In the genomic region with DNA sequence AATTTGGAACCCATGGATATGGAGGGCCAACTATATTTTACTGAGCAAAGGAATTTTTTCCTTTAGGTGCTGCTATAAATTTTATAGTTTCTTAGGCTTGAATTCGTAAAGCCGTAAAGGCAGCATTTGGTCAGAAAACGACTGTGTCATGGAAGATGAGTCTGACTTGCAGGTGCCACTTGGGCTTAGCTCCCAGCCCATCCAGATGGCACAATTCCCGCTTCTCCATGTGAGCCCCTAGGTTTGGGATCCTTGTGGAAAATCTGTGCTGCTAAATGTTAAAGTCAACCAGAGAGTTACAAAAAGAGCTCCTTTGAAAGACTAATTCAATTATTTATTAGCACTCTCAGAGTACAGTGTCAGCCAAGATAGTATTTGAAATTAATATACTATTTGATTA, we compare ENCODE assay signal across 20 cellular contexts.
DNase-seq lines count a peak whose midpoint lies in the region; ATAC-seq and TF ChIP-seq lines count a peak whose summit lies in the region.
"Had no signal": no experiment of that assay in that cellular context is flagged by ENCODE, and none has a peak within 500 bp of the region (broad histone marks: within the 10 kb centered on the region; RNA-seq: fewer than 3 reads in every experiment).

No MANE protein-coding gene starts in this region.

- no peaks in the 10 kb centered on the region for H3K27me3 ChIP-seq in dorsolateral prefrontal cortex
- no peaks in the 10 kb centered on the region for H3K27me3 ChIP-seq in gastrocnemius medialis

- in situ Hi-C loops in gastrocnemius medialis (cut with MboI; ENCODE audit: low sequenced_read_pairs in 4 of 4): no loop called here

- no peak for TF ChIP-seq CTCF in dorsolateral prefrontal cortex (IDR thresholded peaks at IDR 0.05 in 54 of 56, conservative IDR thresholded peaks at IDR 0.05 in 2 of 56; ENCODE audit: low read depth in 1 of 56, partially characterized antibody in 56 of 56)
- TF ChIP-seq CTCF in gastrocnemius medialis (IDR thresholded peaks at IDR 0.05 in 4 of 5, conservative IDR thresholded peaks at IDR 0.05 in 1 of 5): no peak

- no peak for ATAC-seq in gastrocnemius medialis
- ATAC-seq: A549, HCT116 had no signal

- no peak for TF ChIP-seq POLR2A in gastrocnemius medialis (IDR thresholded peaks at IDR 0.05)

- no peaks in the 10 kb centered on the region for H3K36me3 ChIP-seq in gastrocnemius medialis

- H3K4me3 ChIP-seq in dorsolateral prefrontal cortex: no peak overlapping the region
- no peak overlapping the region for H3K4me3 ChIP-seq in gastrocnemius medialis
- H3K4me3 ChIP-seq: A549 had no signal

- H3K27ac ChIP-seq in dorsolateral prefrontal cortex (peak overlapping the region in 30 of 59 donors; percentile 0 to 65 (median 24)), gastrocnemius medialis (peak overlapping the region; percentile 6 to 72 (median 19))
- H3K27ac ChIP-seq: 22Rv1, A549, C4-2B, HL-60 had no signal

- DNase-seq in NCI-H2171 treated with DMSO at 0.1 percent for 48 hours (lab: John Stamatoyannopoulos, UW): peak; percentile 21
- DNase-seq in NCI-H2171 (lab: John Stamatoyannopoulos, UW): no peak
- DNase-seq in NCI-H524 treated with DMSO at 0.1 percent for 48 hours (lab: John Stamatoyannopoulos, UW): peak; percentile 74
- DNase-seq in dorsolateral prefrontal cortex: peak in 1 of 10 donors; percentile 67
- no peak for DNase-seq in gastrocnemius medialis
- no peak for DNase-seq in NCI-H82 treated with DMSO at 0.1 percent for 48 hours (lab: John Stamatoyannopoulos, UW; ENCODE audit: unreplicated experiment)
- DNase-seq in occipital lobe (lab: John Stamatoyannopoulos, UW): no peak
- no peak for DNase-seq in retina
- DNase-seq: AML-193; Caco-2; CD4-positive, alpha-beta T cell; GDM1; GOT3; H7; HFFc6 had no signal

- intact Hi-C loops in dorsolateral prefrontal cortex (cut with DNase I) (no loop called here), gastrocnemius medialis (cut with DNase I; ENCODE audit: low total_unique reads) (no loop called here)

- H3K4me1 ChIP-seq in gastrocnemius medialis: peaks cover 36 to 39% of the 10 kb centered on the region in 2 donors
- H3K4me1 ChIP-seq: A549, Caco-2 had no signal

- no peaks in the 10 kb centered on the region for H3K9me3 ChIP-seq in gastrocnemius medialis
- H3K9me3 ChIP-seq: A549, Caco-2 had no signal

Comparison
In these comparisons a context has a peak if more than half of its experiments do, and no peak if none do; other contexts are left out.
1. DNase-seq: peak in NCI-H2171 treated with DMSO at 0.1 percent for 48 hours (single experiment) and NCI-H524 treated with DMSO at 0.1 percent for 48 hours (single experiment); none in NCI-H2171 (single experiment), gastrocnemius medialis (0 of 2), NCI-H82 treated with DMSO at 0.1 percent for 48 hours (single experiment), occipital lobe (single experiment) and retina (single experiment).